20 cellular contexts compared by ENCODE assay signal in the genomic region with DNA sequence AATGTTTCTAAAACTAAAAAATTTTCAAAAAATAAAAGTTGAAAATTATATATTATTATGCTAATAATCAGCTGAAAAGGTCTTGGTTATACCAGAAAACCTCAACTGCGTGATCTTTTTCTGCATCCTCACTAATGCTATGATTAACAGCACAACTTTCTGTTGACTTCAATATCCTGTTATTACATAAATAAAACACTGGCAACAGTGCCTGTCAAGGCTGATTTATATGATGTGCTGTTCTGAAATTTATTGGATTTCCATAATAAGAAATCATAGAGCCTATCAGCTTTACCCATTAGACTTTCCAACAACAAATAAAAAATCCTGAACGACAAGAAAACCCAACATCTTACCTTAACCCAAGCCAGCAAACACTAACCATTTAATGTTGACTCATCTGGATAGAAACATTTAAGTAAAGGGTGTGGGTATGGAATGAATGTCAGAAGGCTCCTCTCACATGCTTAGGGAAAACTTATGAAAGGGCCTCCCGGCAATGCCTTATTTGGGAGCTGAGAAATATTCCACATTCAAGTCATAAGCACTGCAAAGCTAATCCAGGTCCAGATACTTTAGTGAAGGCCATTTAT.
A peak's percentile ranks its signal among the peaks of the same experiment; 100 is the strongest.
DNase-seq lines count a peak whose midpoint lies in the region; ATAC-seq and TF ChIP-seq lines count a peak whose summit lies in the region.
"Had no signal": no experiment of that assay in that cellular context is flagged by ENCODE, and none has a peak within 500 bp of the region (broad histone marks: within the 10 kb centered on the region; RNA-seq: fewer than 3 reads in every experiment).

No MANE protein-coding gene starts in this region.

- no peak overlapping the region for H3K4me3 Mint-ChIP-seq in glutamatergic neuron (ENCODE audit: unreplicated experiment)
- H3K4me3 Mint-ChIP-seq: activated naive CD4-positive, alpha-beta T cell treated with anti-CD3 and anti-CD28 coated beads, Interleukin-2, amount 10 ng/mL, durations not matched to agents 7 days and 5 days; memory B cell; neural crest cell; T-helper 1 cell treated with Interleukin-12 subunit alpha and Interleukin-12 subunit beta and Interleukin-4 antibody, amounts not matched to agents 30 μg/mL and 1 μg/mL, for 36 hours had no signal

- H3K9me3 Mint-ChIP-seq in glutamatergic neuron (ENCODE audit: unreplicated experiment), result peaks cover 8% of the 10 kb centered on the region
- H3K9me3 Mint-ChIP-seq: activated naive CD4-positive, alpha-beta T cell treated with anti-CD3 and anti-CD28 coated beads, Interleukin-2, amount 10 ng/mL, durations not matched to agents 7 days and 5 days; memory B cell; T-helper 1 cell treated with Interleukin-12 subunit alpha and Interleukin-12 subunit beta and Interleukin-4 antibody, amounts not matched to agents 30 μg/mL and 1 μg/mL, for 36 hours had no signal

- no peak overlapping the region for H3K27ac Mint-ChIP-seq in glutamatergic neuron (ENCODE audit: unreplicated experiment)
- H3K27ac Mint-ChIP-seq: activated naive CD4-positive, alpha-beta T cell treated with anti-CD3 and anti-CD28 coated beads, Interleukin-2, amount 10 ng/mL, durations not matched to agents 7 days and 5 days; memory B cell; T-helper 1 cell treated with Interleukin-12 subunit alpha and Interleukin-12 subunit beta and Interleukin-4 antibody, amounts not matched to agents 30 μg/mL and 1 μg/mL, for 36 hours had no signal

- TF ChIP-seq CTCF in fibroblast of the aortic adventitia (IDR thresholded peaks at IDR 0.05; ENCODE audit: insufficient read depth, low read length) (no peak), glutamatergic neuron (IDR thresholded peaks at IDR 0.05; ENCODE audit: partially characterized antibody, unreplicated experiment) (no peak)

- DNase-seq in HCEC 1CT (peak; percentile 66), amniotic epithelial cell (ENCODE audit: low read depth) (peak; percentile 79), fibroblast of the aortic adventitia (ENCODE audit: low read depth) (peak; percentile 52), renal cortical epithelial cell (ENCODE audit: low read depth) (peak; percentile 85), GOT3 (lab: John Stamatoyannopoulos, UW) (no peak), glutamatergic neuron (no peak)
- DNase-seq: activated CD8-positive, alpha-beta memory T cell treated with anti-CD3 and anti-CD28 coated beads, Interleukin-2, amount 50 U/mL, for 4 hours; activated naive CD4-positive, alpha-beta T cell treated with anti-CD3 and anti-CD28 coated beads, Interleukin-2, amount 10 ng/mL, durations not matched to agents 7 days and 5 days; DMS53; effector CD8-positive, alpha-beta T cell; NCI-H2029 treated with DMSO at 0.1 percent for 48 hours; right lobe of liver; RPMI8226; stimulated activated CD4-positive, alpha-beta T cell treated with anti-CD3 and anti-CD28 coated beads, Interleukin-2, amount 100 ng/mL, for 24 hours had no signal

- H3K4me1 Mint-ChIP-seq in glutamatergic neuron (ENCODE audit: low read depth, unreplicated experiment), result no peaks in the 10 kb centered on the region

- peaks cover 3% of the 10 kb centered on the region for H3K27me3 Mint-ChIP-seq in glutamatergic neuron (ENCODE audit: unreplicated experiment)
- H3K27me3 Mint-ChIP-seq: activated naive CD4-positive, alpha-beta T cell treated with anti-CD3 and anti-CD28 coated beads, Interleukin-2, amount 10 ng/mL, durations not matched to agents 7 days and 5 days; memory B cell had no signal

- no peaks in the 10 kb centered on the region for H3K36me3 Mint-ChIP-seq in glutamatergic neuron (ENCODE audit: unreplicated experiment)

- no peak for ATAC-seq in GM19395 (IDR thresholded peaks at IDR 0.05; ENCODE audit: unreplicated experiment)
- no peak for ATAC-seq in GM18873 (IDR thresholded peaks at IDR 0.05; ENCODE audit: low FRiP score, unreplicated experiment)
- ATAC-seq: right lobe of liver had no signal

- H3K4me3 ChIP-seq in fibroblast of the aortic adventitia (ENCODE audit: low read depth, low read length), result no peak overlapping the region
- H3K4me3 ChIP-seq: cardiac muscle cell, right lobe of liver had no signal

Comparison
In these comparisons a context has a peak if more than half of its experiments do, and no peak if none do; other contexts are left out.
1. DNase-seq: peak in HCEC 1CT (single experiment), amniotic epithelial cell (single experiment), fibroblast of the aortic adventitia (single experiment) and renal cortical epithelial cell (single experiment); none in GOT3 (single experiment) and glutamatergic neuron (single experiment).